Comparison of ENCODE assay signal across 2 cellular contexts in the genomic region with DNA sequence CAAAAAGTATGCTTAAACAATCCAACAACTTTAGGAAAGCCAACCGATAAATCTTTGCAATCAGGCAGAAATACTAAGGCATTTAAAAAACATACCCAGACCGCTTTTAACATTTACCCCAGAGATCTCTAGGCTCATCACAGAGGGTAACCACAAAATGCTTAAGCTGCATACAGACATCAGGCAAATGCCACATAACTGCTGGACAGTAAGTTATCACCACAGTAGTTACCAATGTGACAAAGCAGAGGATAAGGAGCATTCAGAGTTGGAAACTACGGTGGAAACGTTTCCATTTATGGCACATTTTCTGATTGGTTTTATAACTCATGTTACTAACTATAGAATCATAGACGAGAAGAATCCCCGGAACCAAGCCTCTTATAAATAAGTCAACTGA.
TF ChIP-seq lines count a peak whose summit lies in the region.

No MANE protein-coding gene starts in this region.

TF ChIP-seq in endothelial cell of umbilical vein, 7 proteins besides CTCF, POLR2A, EP300 and RAD21 (continued from another document):
- TF ChIP-seq, protein P1, sequence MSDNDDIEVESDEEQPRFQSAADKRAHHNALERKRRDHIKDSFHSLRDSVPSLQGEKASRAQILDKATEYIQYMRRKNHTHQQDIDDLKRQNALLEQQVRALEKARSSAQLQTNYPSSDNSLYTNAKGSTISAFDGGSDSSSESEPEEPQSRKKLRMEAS (IDR thresholded peaks at IDR 0.05; ENCODE audit: insufficient read depth, insufficient read length): no peak

TF ChIP-seq in SK-N-SH, 30 proteins besides CTCF, POLR2A, EP300 and RAD21:
- TF ChIP-seq, protein P2, sequence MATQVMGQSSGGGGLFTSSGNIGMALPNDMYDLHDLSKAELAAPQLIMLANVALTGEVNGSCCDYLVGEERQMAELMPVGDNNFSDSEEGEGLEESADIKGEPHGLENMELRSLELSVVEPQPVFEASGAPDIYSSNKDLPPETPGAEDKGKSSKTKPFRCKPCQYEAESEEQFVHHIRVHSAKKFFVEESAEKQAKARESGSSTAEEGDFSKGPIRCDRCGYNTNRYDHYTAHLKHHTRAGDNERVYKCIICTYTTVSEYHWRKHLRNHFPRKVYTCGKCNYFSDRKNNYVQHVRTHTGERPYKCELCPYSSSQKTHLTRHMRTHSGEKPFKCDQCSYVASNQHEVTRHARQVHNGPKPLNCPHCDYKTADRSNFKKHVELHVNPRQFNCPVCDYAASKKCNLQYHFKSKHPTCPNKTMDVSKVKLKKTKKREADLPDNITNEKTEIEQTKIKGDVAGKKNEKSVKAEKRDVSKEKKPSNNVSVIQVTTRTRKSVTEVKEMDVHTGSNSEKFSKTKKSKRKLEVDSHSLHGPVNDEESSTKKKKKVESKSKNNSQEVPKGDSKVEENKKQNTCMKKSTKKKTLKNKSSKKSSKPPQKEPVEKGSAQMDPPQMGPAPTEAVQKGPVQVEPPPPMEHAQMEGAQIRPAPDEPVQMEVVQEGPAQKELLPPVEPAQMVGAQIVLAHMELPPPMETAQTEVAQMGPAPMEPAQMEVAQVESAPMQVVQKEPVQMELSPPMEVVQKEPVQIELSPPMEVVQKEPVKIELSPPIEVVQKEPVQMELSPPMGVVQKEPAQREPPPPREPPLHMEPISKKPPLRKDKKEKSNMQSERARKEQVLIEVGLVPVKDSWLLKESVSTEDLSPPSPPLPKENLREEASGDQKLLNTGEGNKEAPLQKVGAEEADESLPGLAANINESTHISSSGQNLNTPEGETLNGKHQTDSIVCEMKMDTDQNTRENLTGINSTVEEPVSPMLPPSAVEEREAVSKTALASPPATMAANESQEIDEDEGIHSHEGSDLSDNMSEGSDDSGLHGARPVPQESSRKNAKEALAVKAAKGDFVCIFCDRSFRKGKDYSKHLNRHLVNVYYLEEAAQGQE (IDR thresholded peaks at IDR 0.05; ENCODE audit: low read depth, low read length): no peak
- TF ChIP-seq TCF12 (IDR thresholded peaks at IDR 0.05) (no peak), RFX5 (IDR thresholded peaks at IDR 0.05; ENCODE audit: low read length) (no peak), NFIC (IDR thresholded peaks at IDR 0.05; ENCODE audit: borderline replicate concordance) (no peak), FOXJ3 (CRISPR knock-in tag; IDR thresholded peaks at IDR 0.05) (no peak), SIN3A (IDR thresholded peaks at IDR 0.05; ENCODE audit: borderline replicate concordance, low read depth, low read length) (no peak), RCOR1 (IDR thresholded peaks at IDR 0.05; ENCODE audit: low read length) (no peak), YY1 (IDR thresholded peaks at IDR 0.05; ENCODE audit: low read depth) (no peak), TAF1 (IDR thresholded peaks at IDR 0.05; ENCODE audit: borderline replicate concordance, low read depth, low read length) (no peak), FOSL2 (IDR thresholded peaks at IDR 0.05; ENCODE audit: borderline replicate concordance, low read depth) (no peak), MEF2A (IDR thresholded peaks at IDR 0.05; ENCODE audit: borderline replicate concordance, low read depth) (no peak), CHD2 (IDR thresholded peaks at IDR 0.05; ENCODE audit: low read length, partially characterized antibody) (no peak)
- TF ChIP-seq, protein P3, sequence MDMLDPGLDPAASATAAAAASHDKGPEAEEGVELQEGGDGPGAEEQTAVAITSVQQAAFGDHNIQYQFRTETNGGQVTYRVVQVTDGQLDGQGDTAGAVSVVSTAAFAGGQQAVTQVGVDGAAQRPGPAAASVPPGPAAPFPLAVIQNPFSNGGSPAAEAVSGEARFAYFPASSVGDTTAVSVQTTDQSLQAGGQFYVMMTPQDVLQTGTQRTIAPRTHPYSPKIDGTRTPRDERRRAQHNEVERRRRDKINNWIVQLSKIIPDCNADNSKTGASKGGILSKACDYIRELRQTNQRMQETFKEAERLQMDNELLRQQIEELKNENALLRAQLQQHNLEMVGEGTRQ (IDR thresholded peaks at IDR 0.05; ENCODE audit: borderline replicate concordance, low read depth, low read length): no peak
- TF ChIP-seq, protein P4, sequence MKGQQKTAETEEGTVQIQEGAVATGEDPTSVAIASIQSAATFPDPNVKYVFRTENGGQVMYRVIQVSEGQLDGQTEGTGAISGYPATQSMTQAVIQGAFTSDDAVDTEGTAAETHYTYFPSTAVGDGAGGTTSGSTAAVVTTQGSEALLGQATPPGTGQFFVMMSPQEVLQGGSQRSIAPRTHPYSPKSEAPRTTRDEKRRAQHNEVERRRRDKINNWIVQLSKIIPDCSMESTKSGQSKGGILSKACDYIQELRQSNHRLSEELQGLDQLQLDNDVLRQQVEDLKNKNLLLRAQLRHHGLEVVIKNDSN (IDR thresholded peaks at IDR 0.05; ENCODE audit: borderline replicate concordance, low read depth): no peak
